ENCODE assay signal across 15 cellular contexts in the genomic region with DNA sequence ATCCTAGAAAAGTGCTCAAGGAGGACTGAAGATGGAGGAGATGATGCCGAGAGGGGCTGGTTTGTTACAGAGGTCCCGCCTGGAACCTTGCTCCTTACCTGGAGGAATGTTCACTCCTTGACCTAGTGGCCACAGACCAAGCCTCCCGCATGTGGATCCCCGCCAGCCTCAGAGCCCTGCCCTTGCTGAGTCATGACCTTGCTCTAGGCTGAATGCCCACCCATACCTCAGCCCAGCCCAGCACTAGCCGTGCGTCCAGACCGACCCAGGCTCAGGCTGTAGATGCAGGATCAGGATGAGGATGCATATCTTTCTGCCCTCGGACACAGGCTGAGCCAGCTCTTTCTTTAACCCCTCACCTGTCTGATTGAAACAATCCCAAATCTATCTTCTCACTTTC.
"Had no signal": no experiment of that assay in that cellular context is flagged by ENCODE, and none has a peak within 500 bp of the region (broad histone marks: within the 10 kb centered on the region; RNA-seq: fewer than 3 reads in every experiment).

No MANE protein-coding gene starts in this region.

- H3K27ac ChIP-seq: esophagus muscularis mucosa, neutrophil, parathyroid adenoma, uterus, VCaP had no signal

- H3K9me3 ChIP-seq: esophagus muscularis mucosa, neutrophil, uterus had no signal

- H3K36me3 ChIP-seq: esophagus muscularis mucosa, neutrophil, uterus had no signal

- H2AFZ ChIP-seq: parathyroid adenoma had no signal

- DNase-seq: activated CD4-positive, alpha-beta memory T cell treated with anti-CD3 and anti-CD28 coated beads for 36 hours; activated CD4-positive, alpha-beta T cell treated with anti-CD3 and anti-CD28 coated beads for 36 hours; activated CD8-positive, alpha-beta memory T cell treated with anti-CD3 and anti-CD28 coated beads, Interleukin-2, amount 10 ng/mL, durations not matched to agents 7 days and 5 days; activated naive CD4-positive, alpha-beta T cell treated with anti-CD3 and anti-CD28 coated beads, Interleukin-2, amount 50 U/mL, for 16 hours; activated T-cell treated with anti-CD3 and anti-CD28 coated beads, Interleukin-2, amount 50 U/mL, for 1 hour; naive thymus-derived CD4-positive, alpha-beta T cell; T-helper 1 cell; T1000; uterus had no signal

- H3K79me2 ChIP-seq: parathyroid adenoma had no signal

- H3K4me1 Mint-ChIP-seq: activated CD4-positive, alpha-beta T cell treated with anti-CD3 and anti-CD28 coated beads for 36 hours; activated CD8-positive, alpha-beta memory T cell treated with anti-CD3 and anti-CD28 coated beads, Interleukin-2, amount 10 ng/mL, durations not matched to agents 7 days and 5 days; stimulated activated memory B cell treated with anti-CD40 and anti-IgM and Interleukin-4, amounts not matched to agents 10 μg/mL and 1 μg/mL and 100 μg/mL, for 72 hours had no signal

- H3K36me3 Mint-ChIP-seq: activated CD4-positive, alpha-beta memory T cell treated with anti-CD3 and anti-CD28 coated beads for 36 hours; activated CD8-positive, alpha-beta memory T cell treated with anti-CD3 and anti-CD28 coated beads, Interleukin-2, amount 10 ng/mL, durations not matched to agents 7 days and 5 days; naive thymus-derived CD4-positive, alpha-beta T cell; stimulated activated memory B cell treated with anti-CD40 and anti-IgM and Interleukin-4, amounts not matched to agents 10 μg/mL and 1 μg/mL and 100 μg/mL, for 72 hours had no signal

- H3K4me3 Mint-ChIP-seq: activated CD4-positive, alpha-beta memory T cell treated with anti-CD3 and anti-CD28 coated beads for 36 hours; activated CD4-positive, alpha-beta T cell treated with anti-CD3 and anti-CD28 coated beads for 36 hours; activated CD8-positive, alpha-beta memory T cell treated with anti-CD3 and anti-CD28 coated beads, Interleukin-2, amount 10 ng/mL, durations not matched to agents 7 days and 5 days; naive thymus-derived CD4-positive, alpha-beta T cell; stimulated activated memory B cell treated with anti-CD40 and anti-IgM and Interleukin-4, amounts not matched to agents 10 μg/mL and 1 μg/mL and 100 μg/mL, for 72 hours had no signal

- ATAC-seq: activated CD4-positive, alpha-beta T cell treated with anti-CD3 and anti-CD28 coated beads for 36 hours; activated CD8-positive, alpha-beta memory T cell treated with anti-CD3 and anti-CD28 coated beads, Interleukin-2, amount 10 ng/mL, durations not matched to agents 7 days and 5 days; naive thymus-derived CD4-positive, alpha-beta T cell; stimulated activated memory B cell treated with anti-CD40 and anti-IgM and Interleukin-4, amounts not matched to agents 10 μg/mL and 1 μg/mL and 100 μg/mL, for 72 hours had no signal

- H3K27me3 ChIP-seq: neutrophil, uterus had no signal

- H3K9me3 Mint-ChIP-seq: activated CD4-positive, alpha-beta memory T cell treated with anti-CD3 and anti-CD28 coated beads for 36 hours; activated T-helper 2 cell treated with anti-CD3 and anti-CD28 coated beads, Interferon-gamma antibody, Interleukin-2, Interleukin-4, amounts not matched to agents 10 μg/mL and 5 μg/mL and 100 μg/mL, durations not matched to agents 14 hours and 24 hours and 36 hours had no signal

- H3K4me3 ChIP-seq: esophagus muscularis mucosa, uterus had no signal

- H3K4me1 ChIP-seq: parathyroid adenoma, uterus had no signal

- H3K9ac ChIP-seq: parathyroid adenoma had no signal

- H3K27ac Mint-ChIP-seq: activated CD4-positive, alpha-beta memory T cell treated with anti-CD3 and anti-CD28 coated beads for 36 hours; activated CD4-positive, alpha-beta T cell treated with anti-CD3 and anti-CD28 coated beads for 36 hours; activated CD8-positive, alpha-beta memory T cell treated with anti-CD3 and anti-CD28 coated beads, Interleukin-2, amount 10 ng/mL, durations not matched to agents 7 days and 5 days; activated T-helper 2 cell treated with anti-CD3 and anti-CD28 coated beads, Interferon-gamma antibody, Interleukin-2, Interleukin-4, amounts not matched to agents 10 μg/mL and 5 μg/mL and 100 μg/mL, durations not matched to agents 14 hours and 24 hours and 36 hours; stimulated activated memory B cell treated with anti-CD40 and anti-IgM and Interleukin-4, amounts not matched to agents 10 μg/mL and 1 μg/mL and 100 μg/mL, for 72 hours had no signal
